33 cellular contexts compared by ENCODE assay signal in genomic region chr6:156943816-156944215, GRCh38.
DNase-seq lines count a peak whose midpoint lies in the region; ATAC-seq, FAIRE-seq and TF ChIP-seq lines count a peak whose summit lies in the region.
"Had no signal": no experiment of that assay in that cellular context is flagged by ENCODE, and none has a peak within 500 bp of the region (broad histone marks: within the 10 kb centered on the region; RNA-seq: fewer than 3 reads in every experiment).

No MANE protein-coding gene starts in this region.

- H3K27ac ChIP-seq in Panc1 (ENCODE audit: low read length) (no peak overlapping the region), H1 (ENCODE audit: low read depth, low read length) (peak overlapping the region; percentile 39; the same call in 1 of the 2 replicates)
- H3K27ac ChIP-seq: BLaER1, breast epithelium, epithelial cell of prostate, testis, WERI-Rb-1 had no signal

- no peak overlapping the region for H3K56ac ChIP-seq in H1 (replicated peaks; ENCODE audit: insufficient read length, low read depth, low read length)

- TF ChIP-seq POLR2A in H1 (IDR thresholded peaks at IDR 0.05; ENCODE audit: control extremely low read depth in 1 of 2, low read depth in 2 of 2, low read length in 2 of 2) = no peak

- H3K9ac ChIP-seq in H1 (replicated peaks in 1 of 4; ENCODE audit: extremely low read depth in 1 of 4, low read depth in 3 of 4, low read length in 3 of 4) = no peak overlapping the region
- H3K9ac ChIP-seq: BLaER1 had no signal

- CTCF ChIA-PET in Panc1 (lab: Charles Lee) = no interaction called here
- CTCF ChIA-PET in H1 (lab: Charles Lee; ENCODE audit: partially characterized antibody) = interaction anchor here (0.6 to 2.5 kb wide), 16 partner anchors 9 to 102 kb away, joined by 3 to 12 read pairs (median 4); no protein-coding TSS in a partner anchor

- no peak overlapping the region for H2BK12ac ChIP-seq in H1 (ENCODE audit: low read depth, low read length)

- H3K4me3 ChIP-seq in Panc1 (ENCODE audit: low read depth in 2 of 2, low read length in 2 of 2) (no peak overlapping the region), H1 (ENCODE audit: extremely low read depth in 1 of 4, insufficient read depth in 2 of 4, low read depth in 3 of 4, low read length in 4 of 4) (peak overlapping the region in 2 of 4 experiments; percentile 2 to 43; a peak in 2 of 8 replicates)
- H3K4me3 ChIP-seq: BLaER1, breast epithelium, testis had no signal

- no peak overlapping the region for H3K4me3 Mint-ChIP-seq in memory B cell
- no peak overlapping the region for H3K4me3 Mint-ChIP-seq in stimulated activated naive B cell treated with anti-CD40 and anti-IgM and Interleukin-4, amounts not matched to agents 10 μg/mL and 1 μg/mL and 100 μg/mL, for 72 hours
- H3K4me3 Mint-ChIP-seq: activated CD4-positive, alpha-beta T cell treated with anti-CD3 and anti-CD28 coated beads, Interleukin-2, amount 10 ng/mL, durations not matched to agents 24 days and 14 days; naive thymus-derived CD8-positive, alpha-beta T cell had no signal

- H4K8ac ChIP-seq in H1 (ENCODE audit: extremely low read depth, insufficient read depth, low read length) = no peak overlapping the region

- peak overlapping the region; percentile 4 for H4K5ac ChIP-seq in H1 (ENCODE audit: insufficient read length, low read depth, low read length)

- no peak overlapping the region for H3K4ac ChIP-seq in H1 (replicated peaks; ENCODE audit: insufficient read length, low read depth, low read length)

- DNase-seq in Panc1 (ENCODE audit: low read depth, low spot score) (no peak), H1 (ENCODE audit: low read depth in 1 of 2, low spot score in 2 of 2) (no peak), memory B cell (ENCODE audit: low spot score in 2 of 2) (no peak), HUDEP-2 (lab: John Stamatoyannopoulos, UW; ENCODE audit: unreplicated experiment in 76 of 76) (no peak), DMS153 treated with DMSO at 0.1 percent for 48 hours (lab: John Stamatoyannopoulos, UW; ENCODE audit: unreplicated experiment) (no peak), mucosa of gallbladder (ENCODE audit: low spot score) (no peak)
- DNase-seq in stimulated activated naive B cell treated with anti-CD40 and anti-IgM and Interleukin-4, amounts not matched to agents 10 μg/mL and 1 μg/mL and 100 μg/mL, for 72 hours = no peak
- DNase-seq: activated CD4-positive, alpha-beta T cell treated with anti-CD3 and anti-CD28 coated beads, Interleukin-2, amount 10 ng/mL, durations not matched to agents 24 days and 14 days; activated CD8-positive, alpha-beta memory T cell treated with anti-CD3 and anti-CD28 coated beads for 24 hours; activated naive CD4-positive, alpha-beta T cell treated with anti-CD3 and anti-CD28 coated beads, Interleukin-2, amount 50 U/mL, for 16 hours; activated T-cell treated with anti-CD3 and anti-CD28 coated beads for 4 hours; amygdala; DMS 273 treated with DMSO at 0.1 percent for 48 hours; effector CD4-positive, alpha-beta T cell; HFFc6; kidney; naive thymus-derived CD8-positive, alpha-beta T cell; NCI-H1417; NCI-H2029 treated with DMSO at 0.1 percent for 48 hours; NCI-H526 treated with DMSO at 0.1 percent for 48 hours; SIG-M5; small intestine; stimulated activated naive CD8-positive, alpha-beta T cell treated with anti-CD3 and anti-CD28 coated beads, Interleukin-15, Interleukin-2, amounts not matched to agents 100 U/mL and 50 U/mL, for 24 hours; T1000; testis; WERI-Rb-1 had no signal

- H3K23ac ChIP-seq in H1 (ENCODE audit: insufficient read length) = no peak overlapping the region

- H3K36me3 Mint-ChIP-seq in memory B cell = peaks cover 6% of the 10 kb centered on the region
- H3K36me3 Mint-ChIP-seq in stimulated activated naive B cell treated with anti-CD40 and anti-IgM and Interleukin-4, amounts not matched to agents 10 μg/mL and 1 μg/mL and 100 μg/mL, for 72 hours = peaks cover 0 to 9% of the 10 kb centered on the region in 2 donors

- H4K91ac ChIP-seq in H1 (replicated peaks; ENCODE audit: insufficient read length, low read length) = no peak overlapping the region

- ATAC-seq in Panc1 (no peak), memory B cell (ENCODE audit: low read depth) (no peak), GM18498 (IDR thresholded peaks at IDR 0.05; ENCODE audit: unreplicated experiment) (no peak)
- ATAC-seq in stimulated activated naive B cell treated with anti-CD40 and anti-IgM and Interleukin-4, amounts not matched to agents 10 μg/mL and 1 μg/mL and 100 μg/mL, for 72 hours (replicated peaks) = no peak
- ATAC-seq: naive thymus-derived CD8-positive, alpha-beta T cell; stimulated activated naive CD8-positive, alpha-beta T cell treated with anti-CD3 and anti-CD28 coated beads, Interleukin-15, Interleukin-2, amounts not matched to agents 100 U/mL and 50 U/mL, for 24 hours had no signal

- H4K20me1 ChIP-seq in H1 (replicated peaks in 1 of 2; ENCODE audit: control insufficient read depth in 1 of 2, insufficient read depth in 2 of 2, low read length in 2 of 2) = no peaks in the 10 kb centered on the region

- peaks cover 34% of the 10 kb centered on the region for H3K4me1 Mint-ChIP-seq in memory B cell
- H3K4me1 Mint-ChIP-seq in stimulated activated naive B cell treated with anti-CD40 and anti-IgM and Interleukin-4, amounts not matched to agents 10 μg/mL and 1 μg/mL and 100 μg/mL, for 72 hours = peaks cover 30 to 66% of the 10 kb centered on the region in 2 donors

- H3K9me3 Mint-ChIP-seq in memory B cell = no peaks in the 10 kb centered on the region
- peaks cover 0 to 2% of the 10 kb centered on the region in 2 donors for H3K9me3 Mint-ChIP-seq in stimulated activated naive B cell treated with anti-CD40 and anti-IgM and Interleukin-4, amounts not matched to agents 10 μg/mL and 1 μg/mL and 100 μg/mL, for 72 hours
- H3K9me3 Mint-ChIP-seq: activated CD4-positive, alpha-beta T cell treated with anti-CD3 and anti-CD28 coated beads, Interleukin-2, amount 10 ng/mL, durations not matched to agents 24 days and 14 days; activated T-helper 2 cell treated with anti-CD3 and anti-CD28 coated beads, Interferon-gamma antibody, Interleukin-2, Interleukin-4, amounts not matched to agents 10 μg/mL and 5 μg/mL and 100 μg/mL, durations not matched to agents 14 hours and 24 hours and 36 hours; HFFc6; naive thymus-derived CD8-positive, alpha-beta T cell had no signal

- H3K27me3 ChIP-seq in Panc1 (ENCODE audit: control insufficient read depth, insufficient read depth, low read length) = no peaks in the 10 kb centered on the region
- H3K27me3 ChIP-seq in H1 (replicated peaks in 1 of 4; ENCODE audit: control insufficient read depth in 3 of 4, extremely low read depth in 1 of 4, insufficient read depth in 3 of 4, low read length in 3 of 4) = no peaks in the 10 kb centered on the region
- H3K27me3 ChIP-seq: BLaER1, breast epithelium, testis had no signal

- intact Hi-C loops in Panc1 (cut with micrococcal nuclease; ENCODE audit: unreplicated experiment) = no loop called here

- WGBS in H1 (ENCODE audit: extremely low coverage in 1 of 2, insufficient coverage in 1 of 2, insufficient read length in 1 of 2, insufficient replicate concordance in 2 of 2, low coverage in 1 of 2, low lambda C conversion rate in 2 of 2, missing lambda C conversion rate in 1 of 2), 2 experiments = 61% methylated on average over 4 of the region's 4 CpGs; no CpG with 5 or more reads in 1 of the 2 experiments

- 0 out of 2 replicates have a peak overlapping the region, but pooled peaks have one; percentile 75 for H2BK20ac ChIP-seq in H1 (ENCODE audit: low read length)

- H2AFZ ChIP-seq in H1 (ENCODE audit: low read length) = no peak overlapping the region

- H2AK5ac ChIP-seq in H1 (ENCODE audit: low read depth, low read length) = no peak overlapping the region

- POLR2A ChIA-PET in Panc1 (lab: Charles Lee) (interaction anchor here (0.6 kb wide), 1 partner anchor 60 kb away, joined by 3 read pairs; no protein-coding TSS in a partner anchor), H1 (lab: Charles Lee; ENCODE audit: partially characterized antibody) (interaction anchor here (0.5 to 2.1 kb wide), 5 partner anchors 8 to 1533 kb away, joined by 3 to 5 read pairs (median 3); no protein-coding TSS in a partner anchor)

- peaks cover 20% of the 10 kb centered on the region for H3K4me1 ChIP-seq in Panc1 (ENCODE audit: control insufficient read depth, insufficient read depth, low read length)
- H3K4me1 ChIP-seq in H1 (replicated peaks in 1 of 4; ENCODE audit: control insufficient read depth in 3 of 4, insufficient read depth in 4 of 4, low read length in 3 of 4) = peaks cover 2 to 16% (median 10%) of the 10 kb centered on the region in 4 experiments; a peak in 6 of 7 replicates
- H3K4me1 ChIP-seq: breast epithelium, testis had no signal

- H3K79me1 ChIP-seq in H1 (ENCODE audit: low read depth, low read length) = peaks cover 8% of the 10 kb centered on the region

- H3K79me2 ChIP-seq in H1 (ENCODE audit: control insufficient read depth in 1 of 2, insufficient read depth in 2 of 2, low read length in 2 of 2) = peaks cover 0 to 82% of the 10 kb centered on the region in 2 experiments; a peak in 3 of 4 replicates

- H3K18ac ChIP-seq in H1 (ENCODE audit: extremely low read depth, low read length) = no peak overlapping the region; the same call in 1 of the 2 replicates

- no peak overlapping the region for H3K14ac ChIP-seq in H1 (ENCODE audit: insufficient read length)

- H3K36me3 ChIP-seq in Panc1 (ENCODE audit: control insufficient read depth, insufficient read depth, low read length) (no peaks in the 10 kb centered on the region), H1 (ENCODE audit: control insufficient read depth in 2 of 4, insufficient read depth in 4 of 4, low read length in 3 of 4) (no peaks in the 10 kb centered on the region)
- H3K36me3 ChIP-seq: breast epithelium, WERI-Rb-1 had no signal

- H3K23me2 ChIP-seq in H1 (ENCODE audit: low read depth, low read length) = no peaks in the 10 kb centered on the region; the same call in 1 of the 2 replicates

- in situ Hi-C loops in Panc1 (cut with HindIII; ENCODE audit: low pct_unique_long_range_greater_than_20kb, low sequenced_read_pairs) = no loop called here

- TF ChIP-seq EP300 in H1 (IDR thresholded peaks at IDR 0.05; ENCODE audit: borderline replicate concordance in 1 of 2, low read depth in 2 of 2, low read length in 2 of 2) = no peak

- peak overlapping the region; percentile 52 to 58 for H3K4me2 ChIP-seq in H1 (ENCODE audit: insufficient read depth in 1 of 2, low read depth in 2 of 2, low read length in 2 of 2)
- H3K4me2 ChIP-seq: BLaER1 had no signal

- no peak overlapping the region for H2BK15ac ChIP-seq in H1 (ENCODE audit: low read length)

- FAIRE-seq in H1 (lab: Jason Lieb, UNC) = no peak
- FAIRE-seq: GM12891, HTR-8/SVneo, kidney, small intestine had no signal

- H2BK5ac ChIP-seq in H1 (ENCODE audit: low read depth, low read length) = peak overlapping the region; percentile 50; the same call in 1 of the 2 replicates

- peak overlapping the region; percentile 11 for H3K27ac Mint-ChIP-seq in memory B cell
- H3K27ac Mint-ChIP-seq in stimulated activated naive B cell treated with anti-CD40 and anti-IgM and Interleukin-4, amounts not matched to agents 10 μg/mL and 1 μg/mL and 100 μg/mL, for 72 hours = peak overlapping the region; percentile 4
- H3K27ac Mint-ChIP-seq: activated CD4-positive, alpha-beta T cell treated with anti-CD3 and anti-CD28 coated beads, Interleukin-2, amount 10 ng/mL, durations not matched to agents 24 days and 14 days; activated T-helper 2 cell treated with anti-CD3 and anti-CD28 coated beads, Interferon-gamma antibody, Interleukin-2, Interleukin-4, amounts not matched to agents 10 μg/mL and 5 μg/mL and 100 μg/mL, durations not matched to agents 14 hours and 24 hours and 36 hours had no signal

- H2BK120ac ChIP-seq in H1 (replicated peaks; ENCODE audit: low read depth, low read length) = no peak overlapping the region

- no peaks in the 10 kb centered on the region for H3K9me3 ChIP-seq in Panc1 (ENCODE audit: control insufficient read depth, insufficient read depth, low read depth, low read length)
- H3K9me3 ChIP-seq in H1 (ENCODE audit: insufficient read depth in 2 of 2, low read depth in 1 of 2, low read length in 1 of 2) = no peaks in the 10 kb centered on the region
- H3K9me3 ChIP-seq: BLaER1, breast epithelium, testis had no signal

- H3K27me3 Mint-ChIP-seq in memory B cell = no peaks in the 10 kb centered on the region
- no peaks in the 10 kb centered on the region for H3K27me3 Mint-ChIP-seq in stimulated activated naive B cell treated with anti-CD40 and anti-IgM and Interleukin-4, amounts not matched to agents 10 μg/mL and 1 μg/mL and 100 μg/mL, for 72 hours
- H3K27me3 Mint-ChIP-seq: activated CD4-positive, alpha-beta T cell treated with anti-CD3 and anti-CD28 coated beads, Interleukin-2, amount 10 ng/mL, durations not matched to agents 24 days and 14 days; naive thymus-derived CD8-positive, alpha-beta T cell had no signal

- no peak for TF ChIP-seq CTCF in Panc1 (IDR thresholded peaks at IDR 0.05)
- no peak for TF ChIP-seq CTCF in H1 (IDR thresholded peaks at IDR 0.05; ENCODE audit: control extremely low read depth in 1 of 3, insufficient read depth in 1 of 3, low read depth in 1 of 3, low read length in 3 of 3)

- TSS peak; percentile 3 for BruUV-seq in Panc1 (replicated peaks; lab: Mats Ljungman, UMichigan)

- no peak for TF ChIP-seq RAD21 in H1 (IDR thresholded peaks at IDR 0.05 in 1 of 2, conservative IDR thresholded peaks at IDR 0.05 in 1 of 2; ENCODE audit: low read depth in 2 of 2, low read length in 2 of 2)
